1 cellular context compared by ENCODE assay signal in the genomic region with DNA sequence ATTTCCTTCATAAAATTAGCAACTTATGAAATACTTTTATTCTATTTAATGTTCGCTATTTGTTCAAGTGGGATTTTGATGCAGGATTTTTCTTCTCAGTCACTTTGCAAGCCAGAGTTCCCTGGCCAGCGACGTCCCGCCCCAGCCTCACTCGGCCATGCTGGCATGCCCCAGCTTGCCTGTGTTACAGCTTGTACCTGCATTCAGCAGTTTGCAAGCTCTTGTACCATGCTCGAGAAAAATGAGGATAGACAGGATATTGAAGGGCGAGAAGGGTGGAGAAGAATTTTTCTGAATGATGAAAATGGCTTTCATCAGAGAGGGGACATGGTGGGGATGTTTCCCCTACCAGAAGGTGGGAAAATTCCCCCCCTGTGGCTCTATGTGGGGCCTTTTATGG.
TF ChIP-seq lines count a peak whose summit lies in the region.

No MANE protein-coding gene starts in this region.

TF ChIP-seq in WTC11, 78 proteins besides CTCF, POLR2A, EP300 and RAD21 (continued from another document):
- no peak for TF ChIP-seq ARID4B (CRISPR knock-in tag; IDR thresholded peaks at IDR 0.05; ENCODE audit: borderline replicate concordance)
